In the genomic region with DNA sequence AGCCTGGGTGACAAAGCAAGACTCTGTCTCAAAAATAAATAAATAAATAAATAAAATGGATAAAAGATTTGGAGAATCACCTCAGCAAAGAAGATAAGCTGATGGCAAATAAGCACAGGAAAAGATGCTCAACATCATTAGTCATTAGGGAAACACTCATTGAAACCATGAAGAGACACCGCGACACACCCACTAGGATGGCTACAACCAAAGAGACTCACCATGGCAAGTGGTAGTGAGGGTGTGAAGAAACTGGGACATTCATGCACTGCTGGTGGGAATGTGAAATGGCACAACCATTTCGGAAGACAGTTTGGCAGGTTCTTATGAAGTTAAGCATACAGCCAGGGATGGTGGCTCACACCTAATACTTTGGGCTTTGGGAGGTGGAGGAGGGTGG, we compare ENCODE assay signal across 20 cellular contexts. TPM values are rescaled to one million over a fixed set of nuclear protein-coding genes. Genes with fewer than 3 reads are reported as not detected.
DNase-seq lines count a peak whose midpoint lies in the region; ATAC-seq, FAIRE-seq and TF ChIP-seq lines count a peak whose summit lies in the region.
"Had no signal": no experiment of that assay in that cellular context is flagged by ENCODE, and none has a peak within 500 bp of the region (broad histone marks: within the 10 kb centered on the region; RNA-seq: fewer than 3 reads in every experiment).

No MANE protein-coding gene starts in this region.

- TF ChIP-seq RAD21 in H1 (IDR thresholded peaks at IDR 0.05 in 1 of 2, conservative IDR thresholded peaks at IDR 0.05 in 1 of 2; ENCODE audit: low read depth in 2 of 2, low read length in 2 of 2): no peak

- POLR2A ChIA-PET in H1 (lab: Charles Lee; ENCODE audit: partially characterized antibody): interaction anchor here (1.1 kb wide), 1 partner anchor 63 kb away, joined by 3 read pairs; no protein-coding TSS in a partner anchor

- H3K23ac ChIP-seq in H1 (ENCODE audit: insufficient read length): no peak overlapping the region

- H2BK15ac ChIP-seq in H1 (ENCODE audit: low read length): no peak overlapping the region

- H3K4me2 ChIP-seq in H1 (ENCODE audit: insufficient read depth in 1 of 2, low read depth in 2 of 2, low read length in 2 of 2): no peak overlapping the region
- H3K4me2 ChIP-seq: BLaER1, GM23338 had no signal

- TF ChIP-seq EP300 in H1 (IDR thresholded peaks at IDR 0.05; ENCODE audit: borderline replicate concordance in 1 of 2, low read depth in 2 of 2, low read length in 2 of 2): no peak

- ATAC-seq in activated naive CD4-positive, alpha-beta T cell treated with anti-CD3 and anti-CD28 coated beads, Interleukin-2, amount 50 U/mL, for 72 hours: peak; percentile 23 to 26
- ATAC-seq: GM23338 had no signal

- H3K18ac ChIP-seq in H1 (ENCODE audit: extremely low read depth, low read length): no peak overlapping the region

- no peak for TF ChIP-seq POLR2A in H1 (IDR thresholded peaks at IDR 0.05; ENCODE audit: control extremely low read depth in 1 of 2, low read depth in 2 of 2, low read length in 2 of 2)

- peak; percentile 36 for DNase-seq in DMS53 (lab: John Stamatoyannopoulos, UW)
- DNase-seq in DMS53 treated with DMSO at 0.1 percent for 48 hours (lab: John Stamatoyannopoulos, UW; ENCODE audit: unreplicated experiment): no peak
- no peak for DNase-seq in activated naive CD4-positive, alpha-beta T cell treated with anti-CD3 and anti-CD28 coated beads, Interleukin-2, amount 50 U/mL, for 72 hours (ENCODE audit: low spot score in 2 of 2)
- DNase-seq in activated naive CD4-positive, alpha-beta T cell treated with anti-CD3 and anti-CD28 coated beads, Interleukin-2, amount 50 U/mL, for 16 hours: no peak
- no peak for DNase-seq in H1 (ENCODE audit: low read depth in 1 of 2, low spot score in 2 of 2)
- no peak for DNase-seq in MV-4-11 (lab: John Stamatoyannopoulos, UW)
- DNase-seq in kidney: no peak
- DNase-seq: AML-193, Calu3, DMS 273 treated with DMSO at 0.1 percent for 48 hours, DMS79 treated with DMSO at 0.1 percent for 48 hours, EL, H9, IMR-90 had no signal

- 97% methylated on average over 3 of the region's 3 CpGs; no CpG with 5 or more reads in 1 of the 2 experiments for WGBS in H1 (ENCODE audit: extremely low coverage in 1 of 2, insufficient coverage in 1 of 2, insufficient read length in 1 of 2, insufficient replicate concordance in 2 of 2, low coverage in 1 of 2, low lambda C conversion rate in 2 of 2, missing lambda C conversion rate in 1 of 2), 2 experiments

- TF ChIP-seq CTCF in H1 (IDR thresholded peaks at IDR 0.05; ENCODE audit: control extremely low read depth in 1 of 3, insufficient read depth in 1 of 3, low read depth in 1 of 3, low read length in 3 of 3) (no peak), kidney (IDR thresholded peaks at IDR 0.05; ENCODE audit: borderline replicate concordance, extremely low read depth, insufficient read depth) (no peak)

- peaks cover 4 to 10% (median 7%) of the 10 kb centered on the region in 4 experiments for H3K4me1 ChIP-seq in H1 (replicated peaks in 1 of 4; ENCODE audit: control insufficient read depth in 3 of 4, insufficient read depth in 4 of 4, low read length in 3 of 4)
- H3K4me1 ChIP-seq in kidney (ENCODE audit: control insufficient read depth in 1 of 2, insufficient read depth in 1 of 2, low read depth in 1 of 2, low read length in 2 of 2): peaks cover 5 to 8% of the 10 kb centered on the region in 2 donors

- no peak overlapping the region for H2BK12ac ChIP-seq in H1 (ENCODE audit: low read depth, low read length)

- H3K4ac ChIP-seq in H1 (replicated peaks; ENCODE audit: insufficient read length, low read depth, low read length): no peak overlapping the region

- H3K36me3 Mint-ChIP-seq in activated naive CD4-positive, alpha-beta T cell treated with anti-CD3 and anti-CD28 coated beads, Interleukin-2, amount 50 U/mL, for 72 hours: no peaks in the 10 kb centered on the region

- no peaks in the 10 kb centered on the region for H3K23me2 ChIP-seq in H1 (ENCODE audit: low read depth, low read length)

- CTCF ChIA-PET in H1 (lab: Charles Lee; ENCODE audit: partially characterized antibody): interaction anchor here (0.8 to 1.1 kb wide), 2 partner anchors 15 to 78 kb away, joined by 3 read pairs; no protein-coding TSS in a partner anchor

- peak overlapping the region; percentile 43; the same call in 1 of the 2 replicates for H2BK20ac ChIP-seq in H1 (ENCODE audit: low read length)

- no peak overlapping the region for H4K91ac ChIP-seq in H1 (replicated peaks; ENCODE audit: insufficient read length, low read length)

- no peak overlapping the region for H2BK120ac ChIP-seq in H1 (replicated peaks; ENCODE audit: low read depth, low read length)

- H3K79me1 ChIP-seq in H1 (ENCODE audit: low read depth, low read length): no peaks in the 10 kb centered on the region

- H3K9me3 ChIP-seq in H1 (ENCODE audit: insufficient read depth in 2 of 2, low read depth in 1 of 2, low read length in 1 of 2) (peaks cover 0 to 12% of the 10 kb centered on the region in 2 experiments; a peak in 1 of 4 replicates), kidney (ENCODE audit: control insufficient read depth in 1 of 2, low read length in 2 of 2) (no peaks in the 10 kb centered on the region)

- no peak overlapping the region for H4K5ac ChIP-seq in H1 (ENCODE audit: insufficient read length, low read depth, low read length)

- no peaks in the 10 kb centered on the region for H3K9me3 Mint-ChIP-seq in activated naive CD4-positive, alpha-beta T cell treated with anti-CD3 and anti-CD28 coated beads, Interleukin-2, amount 50 U/mL, for 72 hours

- H3K9ac ChIP-seq in H1 (replicated peaks in 1 of 4; ENCODE audit: extremely low read depth in 1 of 4, low read depth in 3 of 4, low read length in 3 of 4) (no peak overlapping the region), kidney (ENCODE audit: low read length in 2 of 2) (no peak overlapping the region)
- H3K9ac ChIP-seq: BLaER1 had no signal

- no peaks in the 10 kb centered on the region for H3K27me3 ChIP-seq in H1 (replicated peaks in 1 of 4; ENCODE audit: control insufficient read depth in 3 of 4, extremely low read depth in 1 of 4, insufficient read depth in 3 of 4, low read length in 3 of 4)
- H3K27me3 ChIP-seq: BLaER1 had no signal

- H4K20me1 ChIP-seq in H1 (replicated peaks in 1 of 2; ENCODE audit: control insufficient read depth in 1 of 2, insufficient read depth in 2 of 2, low read length in 2 of 2): no peaks in the 10 kb centered on the region
- H4K20me1 ChIP-seq: BLaER1 had no signal

- no peak overlapping the region for H3K4me3 ChIP-seq in H1 (ENCODE audit: extremely low read depth in 1 of 4, insufficient read depth in 2 of 4, low read depth in 3 of 4, low read length in 4 of 4)
- no peak overlapping the region for H3K4me3 ChIP-seq in kidney (ENCODE audit: low read length in 2 of 2)
- H3K4me3 ChIP-seq: BLaER1, GM23338 had no signal

- no peak overlapping the region for H2AK5ac ChIP-seq in H1 (ENCODE audit: low read depth, low read length)

- no peak overlapping the region for H2AFZ ChIP-seq in H1 (ENCODE audit: low read length)

- no peak overlapping the region for H3K27ac ChIP-seq in H1 (ENCODE audit: low read depth, low read length)
- no peak overlapping the region for H3K27ac ChIP-seq in kidney (ENCODE audit: low read depth in 2 of 2, low read length in 2 of 2)
- H3K27ac ChIP-seq: 22Rv1, BLaER1 had no signal

- FAIRE-seq in H1 (lab: Jason Lieb, UNC) (no peak), kidney (lab: Jason Lieb, UNC) (no peak)
- FAIRE-seq: G401.6, GM12892 had no signal

- peak overlapping the region in 1 of 2 donors; percentile 18 for H3K27ac Mint-ChIP-seq in activated naive CD4-positive, alpha-beta T cell treated with anti-CD3 and anti-CD28 coated beads, Interleukin-2, amount 50 U/mL, for 72 hours
- H3K27ac Mint-ChIP-seq: GM23338, H9 had no signal

- no peaks in the 10 kb centered on the region for H3K79me2 ChIP-seq in H1 (ENCODE audit: control insufficient read depth in 1 of 2, insufficient read depth in 2 of 2, low read length in 2 of 2)

- H3K36me3 ChIP-seq in H1 (ENCODE audit: control insufficient read depth in 2 of 4, insufficient read depth in 4 of 4, low read length in 3 of 4): no peaks in the 10 kb centered on the region
- no peaks in the 10 kb centered on the region for H3K36me3 ChIP-seq in kidney (ENCODE audit: control insufficient read depth in 1 of 2, insufficient read depth in 2 of 2, low read length in 2 of 2)
- H3K36me3 ChIP-seq: BLaER1 had no signal

- no peak overlapping the region for H2BK5ac ChIP-seq in H1 (ENCODE audit: low read depth, low read length)

- H3K14ac ChIP-seq in H1 (ENCODE audit: insufficient read length): no peak overlapping the region

- intact Hi-C loops in kidney (cut with DNase I): no loop called here

- H4K8ac ChIP-seq in H1 (ENCODE audit: extremely low read depth, insufficient read depth, low read length): no peak overlapping the region

- no peak overlapping the region for H3K56ac ChIP-seq in H1 (replicated peaks; ENCODE audit: insufficient read length, low read depth, low read length)

TF ChIP-seq in H1, 55 proteins besides CTCF, POLR2A, EP300 and RAD21:
- TF ChIP-seq GABPA (IDR thresholded peaks at IDR 0.05; ENCODE audit: borderline replicate concordance, insufficient read depth, low read length) (no peak), JUND (IDR thresholded peaks at IDR 0.05; ENCODE audit: low read length) (no peak), YY1 (IDR thresholded peaks at IDR 0.05; ENCODE audit: low read depth, low read length) (no peak), BCL11A (IDR thresholded peaks at IDR 0.05; ENCODE audit: low read depth in 2 of 2, low read length in 2 of 2) (no peak)
- TF ChIP-seq, protein P1, sequence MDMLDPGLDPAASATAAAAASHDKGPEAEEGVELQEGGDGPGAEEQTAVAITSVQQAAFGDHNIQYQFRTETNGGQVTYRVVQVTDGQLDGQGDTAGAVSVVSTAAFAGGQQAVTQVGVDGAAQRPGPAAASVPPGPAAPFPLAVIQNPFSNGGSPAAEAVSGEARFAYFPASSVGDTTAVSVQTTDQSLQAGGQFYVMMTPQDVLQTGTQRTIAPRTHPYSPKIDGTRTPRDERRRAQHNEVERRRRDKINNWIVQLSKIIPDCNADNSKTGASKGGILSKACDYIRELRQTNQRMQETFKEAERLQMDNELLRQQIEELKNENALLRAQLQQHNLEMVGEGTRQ (IDR thresholded peaks at IDR 0.05; ENCODE audit: low read length): no peak

RNA-seq across cellular contexts. Expression of a gene that starts 37.8 kb away (rescaled TPM):
- total RNA-seq in activated naive CD4-positive, alpha-beta T cell treated with anti-CD3 and anti-CD28 coated beads, Interleukin-2, amount 50 U/mL, for 72 hours: not detected
- not detected in 2 replicates for total RNA-seq in H1 (2021; fragmentation: NEBNext Ultra II Directional; extraction: Animal tissue kit (Norgen Biotek cat#: 25700))
- polyA plus RNA-seq in H1 (2011; rRNA removed): not detected in 2 replicates
- polyA plus RNA-seq in H1 (2011; cell fraction: cytosol; rRNA removed): not detected
- not detected for polyA plus RNA-seq in H1 (2011; cell fraction: nucleus; rRNA removed)
- not detected in 4 replicates for polyA plus RNA-seq in H1 (2012, experiment 1 of 2)
- not detected for polyA plus RNA-seq in H1 (2012, experiment 2 of 2)
- polyA plus RNA-seq in H1 (2013, experiment 1 of 2): not detected
- not detected for polyA plus RNA-seq in H1 (2013, experiment 2 of 2)
- not detected in 2 replicates for polyA minus RNA-seq in H1 (2011; rRNA and poly(A)+ RNA removed)
- not detected for polyA minus RNA-seq in H1 (2011; cell fraction: cytosol; rRNA and poly(A)+ RNA removed)
- polyA minus RNA-seq in H1 (2011; cell fraction: nucleus; rRNA and poly(A)+ RNA removed): not detected
- 109 TPM for total RNA-seq in kidney
- polyA plus RNA-seq in kidney (ENCODE audit: insufficient read depth, low read depth, low replicate concordance): 392 TPM
- total RNA-seq: Calu3, GM23338, H9, HT-29, IMR-90 had no signal
- polyA plus RNA-seq: GM23338, IMR-90 had no signal

Comparison
In these comparisons a context has a peak if more than half of its experiments do, and no peak if none do; other contexts are left out.
1. RNA of a gene that starts 37.8 kb away (total RNA-seq): 109 TPM in kidney (single experiment); not detected in activated naive CD4-positive, alpha-beta T cell treated with anti-CD3 and anti-CD28 coated beads, Interleukin-2, amount 50 U/mL, for 72 hours and not detected in H1; every median in the first group is over 100 times any median in the second.